In genomic region chr11:61551630-61552029, GRCh38 we compare ENCODE assay signal across 12 cellular contexts. TPM values are rescaled to one million over a fixed set of nuclear protein-coding genes. Genes with fewer than 3 reads are reported as not detected.
DNase-seq lines count a peak whose midpoint lies in the region; ATAC-seq and TF ChIP-seq lines count a peak whose summit lies in the region.
"Had no signal": no experiment of that assay in that cellular context is flagged by ENCODE, and none has a peak within 500 bp of the region (broad histone marks: within the 10 kb centered on the region; RNA-seq: fewer than 3 reads in every experiment).

No MANE protein-coding gene starts in this region.

- no peak overlapping the region for H3K4me2 ChIP-seq in neuronal stem cell (ENCODE audit: insufficient read depth, low read length, poor library complexity, severe bottlenecking)

- no peak overlapping the region for H3K4me3 ChIP-seq in epithelial cell of esophagus (ENCODE audit: low read length)
- H3K4me3 ChIP-seq in neuronal stem cell (ENCODE audit: low read length in 2 of 2): no peak overlapping the region
- H3K4me3 ChIP-seq: skin epidermis had no signal

- CTCF ChIA-PET in Calu3 (lab: Charles Lee): no interaction called here

- H2BK12ac ChIP-seq in neuronal stem cell (ENCODE audit: low read length): peak overlapping the region; percentile 26

- peaks cover 6 to 25% of the 10 kb centered on the region in 2 donors for H3K4me1 ChIP-seq in neuronal stem cell (ENCODE audit: control insufficient read depth in 2 of 2, insufficient read depth in 1 of 2, low read depth in 1 of 2, low read length in 2 of 2)

- H2BK5ac ChIP-seq in neuronal stem cell (ENCODE audit: low read length): peak overlapping the region; percentile 66

- H3K27me3 Mint-ChIP-seq in Calu3 (ENCODE audit: unreplicated experiment): peaks cover 84% of the 10 kb centered on the region

- no peak overlapping the region for H3K4me3 Mint-ChIP-seq in Calu3 (ENCODE audit: low read depth, unreplicated experiment)
- H3K4me3 Mint-ChIP-seq: CD4-positive, CD25-positive, alpha-beta regulatory T cell had no signal

- WGBS in neuronal stem cell (ENCODE audit: extremely low coverage in 2 of 2, insufficient read length in 2 of 2, insufficient replicate concordance in 1 of 2), 2 donors: no CpG with 5 or more reads among the region's 12 CpGs

- H4K8ac ChIP-seq in neuronal stem cell (ENCODE audit: low read depth, low read length): no peak overlapping the region

- H3K27ac Mint-ChIP-seq in Calu3 (ENCODE audit: unreplicated experiment): no peak overlapping the region

- intact Hi-C loops in Calu3 (cut with micrococcal nuclease; ENCODE audit: unreplicated experiment): no loop called here

- H3K27me3 ChIP-seq in neuronal stem cell (ENCODE audit: control insufficient read depth in 3 of 3, insufficient read depth in 3 of 3, low read depth in 1 of 3, low read length in 3 of 3): peaks cover 0 to 57% (median 19%) of the 10 kb centered on the region in 3 experiments

- no peak overlapping the region for H3K4ac ChIP-seq in neuronal stem cell (ENCODE audit: low read length)

- H4K91ac ChIP-seq in neuronal stem cell (ENCODE audit: low read depth, low read length, poor library complexity): no peak overlapping the region

- DNase-seq in Calu3: peak; percentile 49
- peak; percentile 15 for DNase-seq in NCI-H460 (ENCODE audit: extremely low read depth, low read depth)
- peak; percentile 11 for DNase-seq in epithelial cell of esophagus (ENCODE audit: low read depth)
- DNase-seq in neuronal stem cell (ENCODE audit: low spot score): no peak
- no peak for DNase-seq in occipital lobe (lab: John Stamatoyannopoulos, UW)
- no peak for DNase-seq in effector CD4-positive, alpha-beta T cell
- DNase-seq: CD4-positive, CD25-positive, alpha-beta regulatory T cell; Karpas-422 had no signal

- H3K9me3 ChIP-seq in neuronal stem cell (replicated peaks in 1 of 2; ENCODE audit: control insufficient read depth in 2 of 2, insufficient read depth in 1 of 2, low read depth in 1 of 2, low read length in 2 of 2): no peaks in the 10 kb centered on the region

- no peak overlapping the region for H3K27ac ChIP-seq in neuronal stem cell (replicated peaks; ENCODE audit: low read length)
- H3K27ac ChIP-seq: skin epidermis had no signal

- ATAC-seq in HG03565 (IDR thresholded peaks at IDR 0.05; ENCODE audit: unreplicated experiment) (no peak), GM18517 (IDR thresholded peaks at IDR 0.05; ENCODE audit: unreplicated experiment) (no peak)

- H3K23ac ChIP-seq in neuronal stem cell (ENCODE audit: low read depth, low read length, poor library complexity): peak overlapping the region; percentile 49

- no peak overlapping the region for H2AFZ ChIP-seq in neuronal stem cell (ENCODE audit: low read length)

- no TSS peak for BruUV-seq in Calu3 (replicated peaks; lab: Mats Ljungman, UMichigan)

- H3K18ac ChIP-seq in neuronal stem cell (ENCODE audit: low read length): peak overlapping the region; percentile 52

- no peaks in the 10 kb centered on the region for H3K9me3 Mint-ChIP-seq in Calu3 (ENCODE audit: low read depth, unreplicated experiment)

- no peaks in the 10 kb centered on the region for H3K79me1 ChIP-seq in neuronal stem cell (ENCODE audit: low read depth, low read length)

- peaks cover 14% of the 10 kb centered on the region for H3K4me1 Mint-ChIP-seq in Calu3 (ENCODE audit: low read depth, unreplicated experiment)

- H2BK120ac ChIP-seq in neuronal stem cell (ENCODE audit: low read depth, low read length): peak overlapping the region; percentile 81

- no peaks in the 10 kb centered on the region for H3K36me3 ChIP-seq in neuronal stem cell (replicated peaks in 1 of 2; ENCODE audit: control insufficient read depth in 2 of 2, insufficient read depth in 2 of 2, low read length in 2 of 2)

- no peak overlapping the region for H3K14ac ChIP-seq in neuronal stem cell (ENCODE audit: low read length)

- H2AK5ac ChIP-seq in neuronal stem cell (ENCODE audit: low read depth, low read length): peak overlapping the region; percentile 77

- no peaks in the 10 kb centered on the region for H3K36me3 Mint-ChIP-seq in Calu3 (ENCODE audit: insufficient read depth, unreplicated experiment)
- H3K36me3 Mint-ChIP-seq: CD4-positive, CD25-positive, alpha-beta regulatory T cell had no signal

- H3K9ac ChIP-seq in neuronal stem cell (ENCODE audit: low read depth, low read length, poor library complexity): no peak overlapping the region

- no peak overlapping the region for H2BK15ac ChIP-seq in neuronal stem cell (ENCODE audit: low read length)

- no peak for TF ChIP-seq CTCF in Calu3 (IDR thresholded peaks at IDR 0.05; ENCODE audit: unreplicated experiment)
- no peak for TF ChIP-seq CTCF in epithelial cell of esophagus (IDR thresholded peaks at IDR 0.05; ENCODE audit: insufficient read depth, low read depth, low read length, missing control alignments)

RNA-seq across cellular contexts. Expression of gene SYT7, which starts 29.2 kb away (rescaled TPM):
- total RNA-seq in Calu3 (2022): 4.4 and 6.3 TPM in 2 replicates
- total RNA-seq in NCI-H460 (2014; rRNA removed; shearing (Covaris generic)): 0.29 and 0.47 TPM in 2 replicates
- 0.63 and 1.0 TPM in 2 replicates for polyA plus RNA-seq in NCI-H460 (2014; cell fraction: nucleus; rRNA removed)
- 2.5 TPM for polyA plus RNA-seq in neuronal stem cell (2013, experiment 1 of 2)
- polyA plus RNA-seq in neuronal stem cell (2013, experiment 2 of 2): 2.3 TPM
- total RNA-seq in occipital lobe: 15.1 TPM
- total RNA-seq: OCI-LY7 had no signal
- polyA plus RNA-seq: CD4-positive, CD25-positive, alpha-beta regulatory T cell had no signal

RNA-seq across cellular contexts. Expression of gene LRRC10B, which starts 43.1 kb away (rescaled TPM):
- total RNA-seq in Calu3 (2022): not detected in 2 replicates
- not detected in 2 replicates for total RNA-seq in NCI-H460 (2014; rRNA removed; shearing (Covaris generic))
- not detected in 2 replicates for polyA plus RNA-seq in NCI-H460 (2014; cell fraction: nucleus; rRNA removed)
- 1.5 TPM for polyA plus RNA-seq in neuronal stem cell (2013, experiment 1 of 2)
- polyA plus RNA-seq in neuronal stem cell (2013, experiment 2 of 2): 1.4 TPM
- 3.1 TPM for total RNA-seq in occipital lobe
- total RNA-seq: CD4-positive, CD25-positive, alpha-beta regulatory T cell; OCI-LY7 had no signal
- polyA plus RNA-seq: CD4-positive, CD25-positive, alpha-beta regulatory T cell had no signal

Comparison
In these comparisons a context has a peak if more than half of its experiments do, and no peak if none do; other contexts are left out.
1. DNase-seq: peak in Calu3 (single experiment), NCI-H460 (single experiment) and epithelial cell of esophagus (single experiment); none in neuronal stem cell (single experiment), occipital lobe (single experiment) and effector CD4-positive, alpha-beta T cell (single experiment).